Comparison of ENCODE assay signal across 22 cellular contexts in genomic region chr2:127308586-127309138, GRCh38. TPM values are rescaled to one million over a fixed set of nuclear protein-coding genes. Genes with fewer than 3 reads are reported as not detected.
A peak's percentile ranks its signal among the peaks of the same experiment; 100 is the strongest.
DNase-seq lines count a peak whose midpoint lies in the region; ATAC-seq and TF ChIP-seq lines count a peak whose summit lies in the region.
"Had no signal": no experiment of that assay in that cellular context is flagged by ENCODE, and none has a peak within 500 bp of the region (broad histone marks: within the 10 kb centered on the region; RNA-seq: fewer than 3 reads in every experiment).

No MANE protein-coding gene starts in this region.

- peak overlapping the region; percentile 6 for H3K27ac Mint-ChIP-seq in activated CD8-positive, alpha-beta T cell treated with anti-CD3 and anti-CD28 coated beads for 36 hours
- H3K27ac Mint-ChIP-seq in activated CD8-positive, alpha-beta T cell treated with anti-CD3 and anti-CD28 coated beads, Interleukin-2, amount 10 ng/mL, durations not matched to agents 7 days and 5 days: no peak overlapping the region
- H3K27ac Mint-ChIP-seq in endothelial cell (ENCODE audit: unreplicated experiment): no peak overlapping the region
- H3K27ac Mint-ChIP-seq: B cell; CD8-positive, alpha-beta T cell; GM23338 had no signal

- TF ChIP-seq CTCF in activated CD8-positive, alpha-beta T cell treated with anti-CD3 and anti-CD28 coated beads for 36 hours (IDR thresholded peaks at IDR 0.05): no peak
- TF ChIP-seq CTCF in endothelial cell (IDR thresholded peaks at IDR 0.05; ENCODE audit: unreplicated experiment): no peak

- no peak for ATAC-seq in activated CD8-positive, alpha-beta T cell treated with anti-CD3 and anti-CD28 coated beads for 36 hours
- ATAC-seq in activated CD8-positive, alpha-beta T cell treated with anti-CD3 and anti-CD28 coated beads, Interleukin-2, amount 10 ng/mL, durations not matched to agents 7 days and 5 days: no peak
- ATAC-seq: CD8-positive, alpha-beta T cell; GM23338; K562; Right ventricle myocardium inferior had no signal

- peaks cover 22% of the 10 kb centered on the region for H3K36me3 Mint-ChIP-seq in activated CD8-positive, alpha-beta T cell treated with anti-CD3 and anti-CD28 coated beads for 36 hours (ENCODE audit: low read depth)
- H3K36me3 Mint-ChIP-seq in activated CD8-positive, alpha-beta T cell treated with anti-CD3 and anti-CD28 coated beads, Interleukin-2, amount 10 ng/mL, durations not matched to agents 7 days and 5 days (ENCODE audit: low read depth): peaks cover 34% of the 10 kb centered on the region
- H3K36me3 Mint-ChIP-seq in endothelial cell (ENCODE audit: low read depth, unreplicated experiment): peaks cover 11% of the 10 kb centered on the region

- H3K4me1 Mint-ChIP-seq in activated CD8-positive, alpha-beta T cell treated with anti-CD3 and anti-CD28 coated beads for 36 hours (ENCODE audit: low read depth): no peaks in the 10 kb centered on the region
- no peaks in the 10 kb centered on the region for H3K4me1 Mint-ChIP-seq in activated CD8-positive, alpha-beta T cell treated with anti-CD3 and anti-CD28 coated beads, Interleukin-2, amount 10 ng/mL, durations not matched to agents 7 days and 5 days (ENCODE audit: low read depth)
- no peaks in the 10 kb centered on the region for H3K4me1 Mint-ChIP-seq in endothelial cell (ENCODE audit: unreplicated experiment)
- H3K4me1 Mint-ChIP-seq: GM23338, H9 had no signal

- POLR2A ChIA-PET in activated CD8-positive, alpha-beta T cell treated with anti-CD3 and anti-CD28 coated beads for 36 hours (lab: Charles Lee): interaction anchor here (0.8 kb wide), 1 partner anchor 15 kb away, joined by 3 read pairs; the partner anchor contains the start of gene ERCC3
- POLR2A ChIA-PET in activated CD8-positive, alpha-beta T cell treated with anti-CD3 and anti-CD28 coated beads, Interleukin-2, amount 10 ng/mL, durations not matched to agents 7 days and 5 days (lab: Charles Lee): no interaction called here

- no peak overlapping the region for H3K4me3 Mint-ChIP-seq in activated CD8-positive, alpha-beta T cell treated with anti-CD3 and anti-CD28 coated beads for 36 hours
- no peak overlapping the region for H3K4me3 Mint-ChIP-seq in activated CD8-positive, alpha-beta T cell treated with anti-CD3 and anti-CD28 coated beads, Interleukin-2, amount 10 ng/mL, durations not matched to agents 7 days and 5 days
- H3K4me3 Mint-ChIP-seq in endothelial cell (ENCODE audit: unreplicated experiment): no peak overlapping the region
- H3K4me3 Mint-ChIP-seq: B cell; CD8-positive, alpha-beta T cell; GM23338; H9 had no signal

- intact Hi-C loops in activated CD8-positive, alpha-beta T cell treated with anti-CD3 and anti-CD28 coated beads for 36 hours (cut with micrococcal nuclease): no loop called here

- CTCF ChIA-PET in activated CD8-positive, alpha-beta T cell treated with anti-CD3 and anti-CD28 coated beads for 36 hours (lab: Charles Lee): interaction anchor here (0.9 to 1.7 kb wide), 3 partner anchors 14 to 107 kb away, joined by 3 to 6 read pairs (median 5); partner anchors contain the start of gene ERCC3
- CTCF ChIA-PET in activated CD8-positive, alpha-beta T cell treated with anti-CD3 and anti-CD28 coated beads, Interleukin-2, amount 10 ng/mL, durations not matched to agents 7 days and 5 days (lab: Charles Lee): interaction anchor here (0.9 to 1.9 kb wide), 3 partner anchors 15 to 171 kb away, joined by 3 to 9 read pairs (median 6); no protein-coding TSS in a partner anchor

- H3K27me3 Mint-ChIP-seq in activated CD8-positive, alpha-beta T cell treated with anti-CD3 and anti-CD28 coated beads for 36 hours: no peaks in the 10 kb centered on the region
- no peaks in the 10 kb centered on the region for H3K27me3 Mint-ChIP-seq in activated CD8-positive, alpha-beta T cell treated with anti-CD3 and anti-CD28 coated beads, Interleukin-2, amount 10 ng/mL, durations not matched to agents 7 days and 5 days (ENCODE audit: low read depth)
- no peaks in the 10 kb centered on the region for H3K27me3 Mint-ChIP-seq in endothelial cell (ENCODE audit: unreplicated experiment)
- H3K27me3 Mint-ChIP-seq: B cell had no signal

- no peaks in the 10 kb centered on the region for H3K9me3 Mint-ChIP-seq in activated CD8-positive, alpha-beta T cell treated with anti-CD3 and anti-CD28 coated beads for 36 hours
- no peaks in the 10 kb centered on the region for H3K9me3 Mint-ChIP-seq in activated CD8-positive, alpha-beta T cell treated with anti-CD3 and anti-CD28 coated beads, Interleukin-2, amount 10 ng/mL, durations not matched to agents 7 days and 5 days (ENCODE audit: insufficient read depth)
- H3K9me3 Mint-ChIP-seq in endothelial cell (ENCODE audit: unreplicated experiment): no peaks in the 10 kb centered on the region
- H3K9me3 Mint-ChIP-seq: CD8-positive, alpha-beta T cell; GM23338; H9 had no signal

- DNase-seq in activated CD8-positive, alpha-beta T cell treated with anti-CD3 and anti-CD28 coated beads for 36 hours: no peak
- no peak for DNase-seq in activated CD8-positive, alpha-beta T cell treated with anti-CD3 and anti-CD28 coated beads, Interleukin-2, amount 10 ng/mL, durations not matched to agents 7 days and 5 days
- DNase-seq in NCI-H524 (lab: John Stamatoyannopoulos, UW) (peak; percentile 82 to 92), cerebellum (ENCODE audit: low spot score) (peak; percentile 36), inferior parietal cortex (ENCODE audit: extremely low spot score) (no peak), endothelial cell (ENCODE audit: low spot score) (no peak), DMS153 (lab: John Stamatoyannopoulos, UW) (no peak)
- DNase-seq in activated CD8-positive, alpha-beta memory T cell treated with anti-CD3 and anti-CD28 coated beads, Interleukin-2, amount 50 U/mL, for 48 hours: no peak
- DNase-seq: CD8-positive, alpha-beta T cell; DMS53; H9; Kasumi-1; NCI-H1092 treated with DMSO at 0.1 percent for 48 hours; NCI-H1436 treated with DMSO at 0.1 percent for 48 hours; NCI-H2029; NCI-H526 treated with DMSO at 0.1 percent for 48 hours; PC-9; SJCRH30 had no signal

RNA-seq across cellular contexts. Expression of gene ERCC3, which starts 14.7 kb away (rescaled TPM):
- 10 to 100 TPM; 43.7 to 43.9 TPM for total RNA-seq in activated CD8-positive, alpha-beta T cell treated with anti-CD3 and anti-CD28 coated beads for 36 hours
- total RNA-seq in activated CD8-positive, alpha-beta T cell treated with anti-CD3 and anti-CD28 coated beads, Interleukin-2, amount 10 ng/mL, durations not matched to agents 7 days and 5 days: 10 to 100 TPM; 59.4 to 61.7 TPM
- total RNA-seq in cerebellum: 43.7 TPM
- total RNA-seq in endothelial cell (ENCODE audit: unreplicated experiment): 45.1 TPM

Comparison
In these comparisons a context has a peak if more than half of its experiments do, and no peak if none do; other contexts are left out.
1. DNase-seq: peak in NCI-H524 (2 of 2) and cerebellum (single experiment); none in activated CD8-positive, alpha-beta T cell treated with anti-CD3 and anti-CD28 coated beads for 36 hours (single experiment), activated CD8-positive, alpha-beta T cell treated with anti-CD3 and anti-CD28 coated beads, Interleukin-2, amount 10 ng/mL, durations not matched to agents 7 days and 5 days (single experiment), inferior parietal cortex (single experiment), endothelial cell (single experiment), DMS153 (single experiment) and activated CD8-positive, alpha-beta memory T cell treated with anti-CD3 and anti-CD28 coated beads, Interleukin-2, amount 50 U/mL, for 48 hours (single experiment).